In the genomic region with DNA sequence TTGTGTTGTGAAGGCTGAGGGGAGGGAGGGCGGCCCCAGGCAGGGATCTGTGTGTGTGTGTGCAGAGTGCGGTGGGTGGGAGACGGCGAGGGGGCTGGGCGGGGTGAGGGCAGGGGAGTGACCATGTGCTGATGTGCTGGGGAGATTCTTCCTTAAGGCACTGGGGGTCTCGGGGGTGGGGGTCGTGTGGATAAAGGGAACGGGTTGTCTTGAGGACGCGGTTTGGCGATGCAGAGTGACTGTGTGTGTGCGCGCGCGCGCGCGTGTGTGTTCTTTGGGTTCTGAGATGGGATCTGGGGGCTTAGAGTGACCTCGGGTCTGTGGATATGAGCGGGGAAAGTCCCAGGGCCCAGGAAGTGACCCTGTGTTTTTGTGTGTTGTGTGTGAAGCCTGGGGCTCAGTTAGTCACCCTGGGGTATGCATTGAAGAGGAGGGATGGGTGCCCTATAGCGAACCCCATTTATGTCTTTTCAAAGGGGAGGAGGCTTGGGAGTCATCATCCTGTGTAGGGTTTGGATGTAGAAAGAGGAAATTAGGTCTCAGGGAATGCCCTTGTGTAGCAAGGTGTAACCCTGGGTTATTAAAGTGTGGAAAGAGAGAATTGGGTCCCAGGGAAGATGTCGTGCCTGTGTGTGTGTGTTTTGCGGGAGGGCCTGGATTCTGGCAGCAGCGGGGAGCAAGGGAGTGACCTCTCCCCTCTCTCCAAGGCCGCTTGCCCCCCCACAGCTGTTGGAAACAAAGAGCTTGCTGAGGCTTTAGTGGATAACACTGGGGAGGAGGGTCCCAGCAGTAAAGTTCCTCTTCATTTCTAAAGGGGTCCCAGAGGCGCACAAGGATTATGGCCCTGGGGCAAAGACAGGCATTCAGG, we compare ENCODE assay signal across 8 cellular contexts. TPM values are rescaled to one million over a fixed set of nuclear protein-coding genes. Genes with fewer than 3 reads are reported as not detected.
DNase-seq lines count a peak whose midpoint lies in the region; ATAC-seq and TF ChIP-seq lines count a peak whose summit lies in the region.

No MANE protein-coding gene starts in this region.

- no peaks in the 10 kb centered on the region for H3K36me3 Mint-ChIP-seq in naive thymus-derived CD8-positive, alpha-beta T cell

- ATAC-seq in naive thymus-derived CD8-positive, alpha-beta T cell = peak in 1 of 2 donors; percentile 27
- no peak for ATAC-seq in HG03039 (IDR thresholded peaks at IDR 0.05; ENCODE audit: unreplicated experiment)
- no peak for ATAC-seq in HG02571 (IDR thresholded peaks at IDR 0.05; ENCODE audit: unreplicated experiment)

- peak overlapping the region in 3 of 10 donors; percentile 13 to 79 (median 34) for H3K27ac Mint-ChIP-seq in naive thymus-derived CD8-positive, alpha-beta T cell

- H3K9me3 Mint-ChIP-seq in naive thymus-derived CD8-positive, alpha-beta T cell = peaks cover 0 to 2% (median 0%) of the 10 kb centered on the region in 9 donors

- H3K27me3 Mint-ChIP-seq in naive thymus-derived CD8-positive, alpha-beta T cell = peaks cover 18 to 46% (median 25%) of the 10 kb centered on the region in 5 donors

- DNase-seq in AG10803 (ENCODE audit: low read depth) = no peak
- peak; percentile 26 for DNase-seq in KBM-7
- DNase-seq in naive thymus-derived CD8-positive, alpha-beta T cell = no peak
- DNase-seq in occipital lobe (lab: John Stamatoyannopoulos, UW) = no peak
- no peak for DNase-seq in putamen (ENCODE audit: low spot score)

- H3K4me3 Mint-ChIP-seq in naive thymus-derived CD8-positive, alpha-beta T cell = peak overlapping the region; percentile 62 to 85 (median 72)

- TF ChIP-seq CTCF in AG10803 (conservative IDR thresholded peaks at IDR 0.05; ENCODE audit: low read length) = no peak

- peaks cover 4 to 12% (median 7%) of the 10 kb centered on the region in 4 donors for H3K4me1 Mint-ChIP-seq in naive thymus-derived CD8-positive, alpha-beta T cell

- H3K4me3 ChIP-seq in AG10803 (ENCODE audit: low read length) = peak overlapping the region; percentile 70

- in situ Hi-C loops in KBM-7 (cut with MboI; ENCODE audit: low pct_unique_long_range_greater_than_20kb, low sequenced_read_pairs) = no loop called here

- H3K27ac ChIP-seq in cingulate gyrus (ENCODE audit: low read depth, low read length) = peak overlapping the region; percentile 72

- POLR2A ChIA-PET in naive thymus-derived CD8-positive, alpha-beta T cell (lab: Charles Lee) = no interaction called here

RNA-seq across cellular contexts. Expression of gene TMEFF1, which starts 1.4 kb away (rescaled TPM):
- total RNA-seq in naive thymus-derived CD8-positive, alpha-beta T cell = under 1 TPM in 1 of 2 experiments, not detected in 1; 0.31 TPM
- not detected for polyA plus RNA-seq in naive thymus-derived CD8-positive, alpha-beta T cell
- total RNA-seq in occipital lobe = 47.6 TPM

RNA-seq across cellular contexts. Expression of gene MSANTD3, which starts 47.4 kb away (rescaled TPM):
- 10 to 100 TPM; 11.8 to 12.9 TPM for total RNA-seq in naive thymus-derived CD8-positive, alpha-beta T cell
- polyA plus RNA-seq in naive thymus-derived CD8-positive, alpha-beta T cell = 1 to 10 TPM; 3.5 to 5.9 (median 4.7) TPM
- total RNA-seq in occipital lobe = 67.5 TPM

Comparison
In these comparisons a context has a peak if more than half of its experiments do, and no peak if none do; other contexts are left out.
1. RNA of gene TMEFF1, which starts 1.4 kb away (total RNA-seq): 47.6 TPM in occipital lobe (single experiment); 0.31 TPM in naive thymus-derived CD8-positive, alpha-beta T cell; every median in the first group is over 10 times any median in the second.